8 cellular contexts compared by ENCODE assay signal in the genomic region with DNA sequence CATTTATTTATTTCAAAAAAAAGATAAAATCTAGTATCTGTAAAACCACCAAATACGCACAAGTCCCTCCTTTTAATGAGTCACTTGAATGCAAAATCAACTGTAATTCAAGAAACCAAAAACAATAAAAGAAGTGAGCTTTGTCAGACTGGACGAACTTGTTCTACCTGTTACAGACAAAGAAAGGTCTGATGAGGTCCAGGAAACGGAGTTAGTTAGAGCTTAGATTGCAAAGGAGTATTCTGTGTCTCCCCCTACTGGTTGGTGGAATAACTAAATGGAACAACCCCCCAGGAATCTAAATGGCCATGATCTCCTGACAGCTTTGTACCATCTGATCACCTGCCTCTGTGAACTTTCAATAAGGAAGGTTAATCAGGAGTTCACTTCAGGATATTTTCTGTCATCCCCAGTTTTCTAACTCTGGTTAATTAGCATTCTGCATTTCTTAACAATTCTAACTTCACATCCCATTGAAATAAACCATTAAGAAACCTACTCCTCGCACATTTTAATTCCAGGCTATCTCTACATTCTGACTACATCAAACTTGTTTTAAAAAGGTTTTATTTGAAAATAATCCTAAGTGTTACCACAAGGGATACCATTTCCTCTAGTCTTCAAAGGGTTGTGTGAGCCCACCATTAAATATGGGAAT.
DNase-seq lines count a peak whose midpoint lies in the region; ATAC-seq, FAIRE-seq and TF ChIP-seq lines count a peak whose summit lies in the region.

No MANE protein-coding gene starts in this region.

- H3K27ac Mint-ChIP-seq in CD8-positive, alpha-beta T cell: peak overlapping the region; percentile 64
- peak overlapping the region; percentile 76 for H3K27ac Mint-ChIP-seq in T-helper 2 cell treated with Interferon-gamma antibody and Interleukin-4, amounts not matched to agents 5 μg/mL and 100 μg/mL, for 36 hours

- no peak overlapping the region for H3K4me3 ChIP-seq in CD8-positive, alpha-beta T cell (ENCODE audit: low read depth, low read length)
- H3K4me3 ChIP-seq in fibroblast of the aortic adventitia (ENCODE audit: low read depth, low read length): no peak overlapping the region

- no peaks in the 10 kb centered on the region for H3K9me3 Mint-ChIP-seq in CD8-positive, alpha-beta T cell
- H3K9me3 Mint-ChIP-seq in T-helper 2 cell treated with Interferon-gamma antibody and Interleukin-4, amounts not matched to agents 5 μg/mL and 100 μg/mL, for 36 hours: no peaks in the 10 kb centered on the region

- peak in 4 of 7 experiments; percentile 12 to 48 (median 20) for DNase-seq in CD8-positive, alpha-beta T cell
- no peak for DNase-seq in GM18507 (ENCODE audit: extremely low spot score, insufficient read length, low read depth)
- peak; percentile 46 for DNase-seq in NCI-H146 treated with DMSO at 0.1 percent for 48 hours (lab: John Stamatoyannopoulos, UW; ENCODE audit: unreplicated experiment)
- peak; percentile 45 for DNase-seq in T-helper 2 cell treated with Interferon-gamma antibody and Interleukin-4, amounts not matched to agents 5 μg/mL and 100 μg/mL, for 36 hours (ENCODE audit: low spot score)
- DNase-seq in fibroblast of the aortic adventitia (ENCODE audit: low read depth): peak; percentile 2
- peak; percentile 63 for DNase-seq in renal cortical epithelial cell (ENCODE audit: low read depth)
- no peak for DNase-seq in HTR-8/SVneo (ENCODE audit: insufficient read length, low spot score)

- no peaks in the 10 kb centered on the region for H3K36me3 Mint-ChIP-seq in CD8-positive, alpha-beta T cell
- no peaks in the 10 kb centered on the region for H3K36me3 Mint-ChIP-seq in T-helper 2 cell treated with Interferon-gamma antibody and Interleukin-4, amounts not matched to agents 5 μg/mL and 100 μg/mL, for 36 hours (ENCODE audit: low read depth)

- H3K4me1 ChIP-seq in CD8-positive, alpha-beta T cell (ENCODE audit: insufficient read depth, low read length): peaks cover 18% of the 10 kb centered on the region

- no peak overlapping the region for H3K4me3 Mint-ChIP-seq in CD8-positive, alpha-beta T cell
- peak overlapping the region; percentile 4 for H3K4me3 Mint-ChIP-seq in T-helper 2 cell treated with Interferon-gamma antibody and Interleukin-4, amounts not matched to agents 5 μg/mL and 100 μg/mL, for 36 hours

- FAIRE-seq in GM18507 (lab: Jason Lieb, UNC): peak; percentile 75
- FAIRE-seq in HTR-8/SVneo (lab: Jason Lieb, UNC): no peak

- peak; percentile 97 for ATAC-seq in CD8-positive, alpha-beta T cell
- ATAC-seq in HG02885 (IDR thresholded peaks at IDR 0.05; ENCODE audit: poor library complexity, unreplicated experiment): peak; percentile 96

- CTCF ChIA-PET in CD8-positive, alpha-beta T cell (lab: Charles Lee): interaction anchor here (0.6 to 5.0 kb wide), 44 partner anchors 9 to 372 kb away, joined by 3 to 85 read pairs (median 4); no protein-coding TSS in a partner anchor

- H3K9me3 ChIP-seq in CD8-positive, alpha-beta T cell (ENCODE audit: low read length): no peaks in the 10 kb centered on the region

- TF ChIP-seq CTCF in CD8-positive, alpha-beta T cell (IDR thresholded peaks at IDR 0.05): peak; percentile 88
- peak; percentile 17 for TF ChIP-seq CTCF in fibroblast of the aortic adventitia (IDR thresholded peaks at IDR 0.05; ENCODE audit: insufficient read depth, low read length)

- H3K4me1 Mint-ChIP-seq in CD8-positive, alpha-beta T cell (ENCODE audit: low read depth): peaks cover 44% of the 10 kb centered on the region
- H3K4me1 Mint-ChIP-seq in T-helper 2 cell treated with Interferon-gamma antibody and Interleukin-4, amounts not matched to agents 5 μg/mL and 100 μg/mL, for 36 hours (ENCODE audit: low read depth): peaks cover 41% of the 10 kb centered on the region

- H3K27me3 Mint-ChIP-seq in CD8-positive, alpha-beta T cell (ENCODE audit: low read depth): no peaks in the 10 kb centered on the region
- no peaks in the 10 kb centered on the region for H3K27me3 Mint-ChIP-seq in T-helper 2 cell treated with Interferon-gamma antibody and Interleukin-4, amounts not matched to agents 5 μg/mL and 100 μg/mL, for 36 hours (ENCODE audit: low read depth)

- no peaks in the 10 kb centered on the region for H3K27me3 ChIP-seq in CD8-positive, alpha-beta T cell (ENCODE audit: insufficient read depth, low read length)

- no peak overlapping the region for H3K27ac ChIP-seq in CD8-positive, alpha-beta T cell (ENCODE audit: low read depth, low read length)

- H3K36me3 ChIP-seq in CD8-positive, alpha-beta T cell (ENCODE audit: insufficient read depth, low read length): no peaks in the 10 kb centered on the region

- POLR2A ChIA-PET in CD8-positive, alpha-beta T cell (lab: Charles Lee): interaction anchor here (0.7 to 2.2 kb wide), 8 partner anchors 31 to 339 kb away, joined by 3 to 13 read pairs (median 4); no protein-coding TSS in a partner anchor

- intact Hi-C loops in CD8-positive, alpha-beta T cell (cut with DNase I, micrococcal nuclease): loop anchor here (1.0 to 10.0 kb wide), 9 partner anchors 81 to 863 kb away; no protein-coding TSS in a partner anchor

Comparison
In these comparisons a context has a peak if more than half of its experiments do, and no peak if none do; other contexts are left out.
1. DNase-seq: peak in CD8-positive, alpha-beta T cell (4 of 7), NCI-H146 treated with DMSO at 0.1 percent for 48 hours (single experiment), T-helper 2 cell treated with Interferon-gamma antibody and Interleukin-4, amounts not matched to agents 5 μg/mL and 100 μg/mL, for 36 hours (single experiment), fibroblast of the aortic adventitia (single experiment) and renal cortical epithelial cell (single experiment); none in GM18507 (single experiment) and HTR-8/SVneo (single experiment).